In genomic region chr11:18262681-18263352, GRCh38 we compare ENCODE assay signal across 17 cellular contexts. TPM values are rescaled to one million over a fixed set of nuclear protein-coding genes. Genes with fewer than 3 reads are reported as not detected.
"Had no signal": no experiment of that assay in that cellular context is flagged by ENCODE, and none has a peak within 500 bp of the region (broad histone marks: within the 10 kb centered on the region; RNA-seq: fewer than 3 reads in every experiment).

No MANE protein-coding gene starts in this region.

RNA-seq across cellular contexts. Expression of gene SAA1, which starts 3.2 kb away (rescaled TPM):
- total RNA-seq: chondrocyte; dermis microvascular lymphatic vessel endothelial cell; fibroblast of lung; lung microvascular endothelial cell; natural killer cell treated with Interleukin-12 subunit alpha and Interleukin-12 subunit beta and Interleukin-15 and Interleukin-18, amount 100 ng/mL, for 72 hours; occipital lobe; progenitor cell of endocrine pancreas had no signal
- polyA plus RNA-seq: fibroblast of lung, immature natural killer cell had no signal

RNA-seq across cellular contexts. Expression of gene SAA2, which starts 14.3 kb away (rescaled TPM):
- total RNA-seq: chondrocyte; dermis microvascular lymphatic vessel endothelial cell; fibroblast of lung; lung microvascular endothelial cell; natural killer cell treated with Interleukin-12 subunit alpha and Interleukin-12 subunit beta and Interleukin-15 and Interleukin-18, amount 100 ng/mL, for 72 hours; progenitor cell of endocrine pancreas had no signal
- polyA plus RNA-seq: fibroblast of lung, immature natural killer cell had no signal

RNA-seq across cellular contexts. Expression of gene SAA4, which starts 26.2 kb away (rescaled TPM):
- total RNA-seq: chondrocyte; dermis microvascular lymphatic vessel endothelial cell; fibroblast of lung; fibroblast of villous mesenchyme; heart right ventricle; left colon; left ventricle myocardium superior; lung microvascular endothelial cell; mucosa of descending colon; natural killer cell treated with Interleukin-12 subunit alpha and Interleukin-12 subunit beta and Interleukin-15 and Interleukin-18, amount 100 ng/mL, for 72 hours; occipital lobe; progenitor cell of endocrine pancreas; right cardiac atrium; thyroid gland had no signal
- polyA plus RNA-seq: esophagus, fibroblast of lung, heart right ventricle, immature natural killer cell, pancreas, right cardiac atrium had no signal
